12 cellular contexts compared by ENCODE assay signal in genomic region chr20:44584103-44584690, GRCh38. TPM values are rescaled to one million over a fixed set of nuclear protein-coding genes. Genes with fewer than 3 reads are reported as not detected.
A peak's percentile ranks its signal among the peaks of the same experiment; 100 is the strongest.
DNase-seq lines count a peak whose midpoint lies in the region; ATAC-seq and TF ChIP-seq lines count a peak whose summit lies in the region.
"Had no signal": no experiment of that assay in that cellular context is flagged by ENCODE, and none has a peak within 500 bp of the region (broad histone marks: within the 10 kb centered on the region; RNA-seq: fewer than 3 reads in every experiment).

No MANE protein-coding gene starts in this region.

- H3K27me3 ChIP-seq in mesenchymal stem cell (ENCODE audit: control insufficient read depth in 1 of 2, insufficient read depth in 1 of 2, low read length in 2 of 2) (no peaks in the 10 kb centered on the region), tibial artery (no peaks in the 10 kb centered on the region)

- H3K4me3 Mint-ChIP-seq in activated B cell treated with CpG ODN at 0.5 μM for 24 hours (peak overlapping the region; percentile 94), osteocyte (ENCODE audit: unreplicated experiment) (no peak overlapping the region)
- H3K4me3 Mint-ChIP-seq: activated naive CD4-positive, alpha-beta T cell treated with anti-CD3 and anti-CD28 coated beads, Interleukin-2, amount 50 U/mL, for 24 hours; T-helper 2 cell treated with Interferon-gamma antibody and Interleukin-4, amounts not matched to agents 5 μg/mL and 100 μg/mL, for 36 hours had no signal

- peak; percentile 22 for ATAC-seq in activated B cell treated with CpG ODN at 0.5 μM for 24 hours (ENCODE audit: low read depth)
- ATAC-seq: K562 had no signal

- no peak overlapping the region for H3K4me2 ChIP-seq in mesenchymal stem cell (ENCODE audit: low read length, poor library complexity, severe bottlenecking)

- no peak overlapping the region for H3K27ac ChIP-seq in mesenchymal stem cell (ENCODE audit: low read length, poor library complexity, severe bottlenecking)
- H3K27ac ChIP-seq in tibial artery, result peak overlapping the region; percentile 79 to 83

- no peak overlapping the region for H4K8ac ChIP-seq in mesenchymal stem cell (ENCODE audit: low read length)

- H3K14ac ChIP-seq in mesenchymal stem cell (ENCODE audit: low read length in 2 of 2), result no peak overlapping the region

- WGBS in mesenchymal stem cell, result 93% methylated on average over 4 of the region's 4 CpGs

- peak overlapping the region; percentile 96 for H3K27ac Mint-ChIP-seq in activated B cell treated with CpG ODN at 0.5 μM for 24 hours
- H3K27ac Mint-ChIP-seq in osteocyte (ENCODE audit: unreplicated experiment), result no peak overlapping the region
- H3K27ac Mint-ChIP-seq: activated naive CD4-positive, alpha-beta T cell treated with anti-CD3 and anti-CD28 coated beads, Interleukin-2, amount 50 U/mL, for 24 hours; T-helper 2 cell treated with Interferon-gamma antibody and Interleukin-4, amounts not matched to agents 5 μg/mL and 100 μg/mL, for 36 hours had no signal

- H3K36me3 Mint-ChIP-seq in activated B cell treated with CpG ODN at 0.5 μM for 24 hours (ENCODE audit: low read depth) (peaks cover 57% of the 10 kb centered on the region), osteocyte (ENCODE audit: unreplicated experiment) (no peaks in the 10 kb centered on the region)
- H3K36me3 Mint-ChIP-seq: activated naive CD4-positive, alpha-beta T cell treated with anti-CD3 and anti-CD28 coated beads, Interleukin-2, amount 50 U/mL, for 24 hours had no signal

- peaks cover 13% of the 10 kb centered on the region for H3K79me1 ChIP-seq in mesenchymal stem cell (replicated peaks; ENCODE audit: low read length, poor library complexity, severe bottlenecking)

- CTCF ChIA-PET in activated B cell treated with CpG ODN at 0.5 μM for 24 hours (lab: Charles Lee), result interaction anchor here (1.0 to 5.0 kb wide), 4 partner anchors 8 to 26 kb away, joined by 7 to 46 read pairs (median 11); no protein-coding TSS in a partner anchor

- no peak overlapping the region for H2BK5ac ChIP-seq in mesenchymal stem cell (ENCODE audit: low read depth, low read length, poor library complexity, severe bottlenecking)

- H3K4ac ChIP-seq in mesenchymal stem cell (ENCODE audit: low read depth in 1 of 2, low read length in 2 of 2), result no peak overlapping the region

- H2AFZ ChIP-seq in mesenchymal stem cell (ENCODE audit: low read depth, low read length), result no peak overlapping the region

- POLR2A ChIA-PET in activated B cell treated with CpG ODN at 0.5 μM for 24 hours (lab: Charles Lee), result interaction anchor here (0.6 to 5.3 kb wide), 10 partner anchors 8 to 468 kb away, joined by 3 to 154 read pairs (median 8); partner anchors contain the start of genes ADA and SERINC3

- H2BK15ac ChIP-seq in mesenchymal stem cell (ENCODE audit: low read depth, poor library complexity, severe bottlenecking), result no peak overlapping the region

- peak overlapping the region in 1 of 2 experiments; percentile 88 for H3K4me3 ChIP-seq in mesenchymal stem cell (ENCODE audit: insufficient read depth in 1 of 2, low read depth in 1 of 2, low read length in 2 of 2)
- peak overlapping the region; percentile 44 to 47 for H3K4me3 ChIP-seq in tibial artery
- H3K4me3 ChIP-seq: K562 had no signal

- H2BK120ac ChIP-seq in mesenchymal stem cell (ENCODE audit: low read depth, low read length), result no peak overlapping the region

- H3K9me3 Mint-ChIP-seq in activated B cell treated with CpG ODN at 0.5 μM for 24 hours, result no peaks in the 10 kb centered on the region
- no peaks in the 10 kb centered on the region for H3K9me3 Mint-ChIP-seq in osteocyte (ENCODE audit: unreplicated experiment)
- H3K9me3 Mint-ChIP-seq: activated naive CD4-positive, alpha-beta T cell treated with anti-CD3 and anti-CD28 coated beads, Interleukin-2, amount 50 U/mL, for 24 hours; T-helper 2 cell treated with Interferon-gamma antibody and Interleukin-4, amounts not matched to agents 5 μg/mL and 100 μg/mL, for 36 hours had no signal

- peak overlapping the region; percentile 11 to 34 for H2BK12ac ChIP-seq in mesenchymal stem cell (ENCODE audit: low read length in 2 of 2)

- no peak overlapping the region for H4K91ac ChIP-seq in mesenchymal stem cell (ENCODE audit: low read length)

- peak; percentile 14; the same call in 1 of the 2 replicates for TF ChIP-seq CTCF in GM12874 (IDR thresholded peaks at IDR 0.05; ENCODE audit: insufficient read depth, low read depth, low read length)
- no peak for TF ChIP-seq CTCF in activated B cell treated with CpG ODN at 0.5 μM for 24 hours (IDR thresholded peaks at IDR 0.05)
- no peak for TF ChIP-seq CTCF in tibial artery (IDR thresholded peaks at IDR 0.05)
- no peak for TF ChIP-seq CTCF in osteocyte (IDR thresholded peaks at IDR 0.05)

- H3K18ac ChIP-seq in mesenchymal stem cell (ENCODE audit: low read depth in 1 of 2, low read length in 2 of 2), result no peak overlapping the region

- H3K36me3 ChIP-seq in mesenchymal stem cell (ENCODE audit: control insufficient read depth in 1 of 2, insufficient read depth in 2 of 2, low read depth in 1 of 2, low read length in 2 of 2) (peaks cover 0 to 27% of the 10 kb centered on the region in 2 experiments), tibial artery (no peaks in the 10 kb centered on the region)

- DNase-seq in activated B cell treated with CpG ODN at 0.5 μM for 24 hours (no peak), mesenchymal stem cell (no peak), tibial artery (no peak), SIG-M5 treated with dmso at 0.1 percent for 504 hours (lab: John Stamatoyannopoulos, UW; ENCODE audit: unreplicated experiment) (no peak), osteocyte (ENCODE audit: extremely low spot score, unreplicated experiment) (no peak)
- DNase-seq in stimulated activated CD4-positive, alpha-beta T cell treated with anti-CD3 and anti-CD28 coated beads, Interleukin-2, amount 100 ng/mL, for 48 hours, result no peak
- DNase-seq: HCEC 1CT, NCI-H2081 treated with DMSO at 0.1 percent for 48 hours had no signal

- H3K4me1 ChIP-seq in mesenchymal stem cell (ENCODE audit: control insufficient read depth, insufficient read depth, low read depth, low read length), result peaks cover 8% of the 10 kb centered on the region
- peaks cover 0 to 89% (median 57%) of the 10 kb centered on the region in 4 donors for H3K4me1 ChIP-seq in tibial artery

- H3K4me1 Mint-ChIP-seq in activated B cell treated with CpG ODN at 0.5 μM for 24 hours (peaks cover 90% of the 10 kb centered on the region), osteocyte (ENCODE audit: unreplicated experiment) (peaks cover 68% of the 10 kb centered on the region)
- H3K4me1 Mint-ChIP-seq: activated naive CD4-positive, alpha-beta T cell treated with anti-CD3 and anti-CD28 coated beads, Interleukin-2, amount 50 U/mL, for 24 hours had no signal

- intact Hi-C loops in activated B cell treated with CpG ODN at 0.5 μM for 24 hours (cut with micrococcal nuclease), result loop anchor here (2.0 to 5.0 kb wide), 2 partner anchors 303 to 383 kb away; partner anchors contain the start of genes STK4 and YWHAB
- intact Hi-C loops in tibial artery (cut with DNase I; ENCODE audit: low total_unique reads), result no loop called here

- no peaks in the 10 kb centered on the region for H3K27me3 Mint-ChIP-seq in activated B cell treated with CpG ODN at 0.5 μM for 24 hours
- H3K27me3 Mint-ChIP-seq in osteocyte (ENCODE audit: unreplicated experiment), result no peaks in the 10 kb centered on the region
- H3K27me3 Mint-ChIP-seq: activated naive CD4-positive, alpha-beta T cell treated with anti-CD3 and anti-CD28 coated beads, Interleukin-2, amount 50 U/mL, for 24 hours had no signal

- no peak overlapping the region for H2AK5ac ChIP-seq in mesenchymal stem cell (ENCODE audit: low read length, severe bottlenecking)

- H3K9ac ChIP-seq in mesenchymal stem cell (ENCODE audit: low read length), result peak overlapping the region; percentile 94

- H3K9me3 ChIP-seq in mesenchymal stem cell (ENCODE audit: control insufficient read depth, low read length) (no peaks in the 10 kb centered on the region), tibial artery (no peaks in the 10 kb centered on the region)

- no peak overlapping the region for H3K23ac ChIP-seq in mesenchymal stem cell (ENCODE audit: low read length in 2 of 2)

RNA-seq across cellular contexts. Expression of gene PKIG, which starts 1.8 kb away (rescaled TPM):
- total RNA-seq in activated B cell treated with CpG ODN at 0.5 μM for 24 hours (181 and 191 TPM in 2 replicates), osteocyte (26.0 and 29.5 TPM in 2 replicates)
- polyA plus RNA-seq in mesenchymal stem cell (2013, experiment 1 of 2), result 95.4 TPM
- 96.7 TPM for polyA plus RNA-seq in mesenchymal stem cell (2013, experiment 2 of 2)
